ENCODE assay signal across 11 cellular contexts in the genomic region with DNA sequence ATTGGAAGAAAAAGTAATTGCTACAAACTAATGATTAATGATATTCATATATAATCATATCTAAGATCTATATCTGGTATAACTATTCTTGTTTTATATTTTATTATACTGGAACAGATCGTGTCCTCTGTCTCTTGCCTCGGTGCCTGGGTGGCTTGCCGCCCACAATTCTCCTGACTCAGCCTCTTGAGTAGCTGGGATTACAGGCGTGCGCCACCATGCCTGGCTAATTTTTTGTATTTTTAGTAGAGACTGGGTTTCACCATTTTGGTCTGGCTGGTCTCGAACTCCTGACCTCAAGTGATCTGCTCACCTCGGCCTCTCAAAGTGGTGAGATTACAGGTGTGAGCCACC. TPM values are rescaled to one million over a fixed set of nuclear protein-coding genes. Genes with fewer than 3 reads are reported as not detected.
DNase-seq lines count a peak whose midpoint lies in the region; ATAC-seq, FAIRE-seq and TF ChIP-seq lines count a peak whose summit lies in the region.
"Not testable (repeated sequence)": the region's sequence is repeated elsewhere in the genome, so short reads cannot be mapped to it uniquely, and the experiment has no call there.
"Had no signal": no experiment of that assay in that cellular context is flagged by ENCODE, and none has a peak within 500 bp of the region (broad histone marks: within the 10 kb centered on the region; RNA-seq: fewer than 3 reads in every experiment).

No MANE protein-coding gene starts in this region.

- not testable (repeated sequence) for H3K36me3 ChIP-seq in BLaER1; SK-N-MC (ENCODE audit: insufficient read depth, low read length); HepG2 (replicated peaks in 1 of 2; ENCODE audit: control insufficient read depth in 1 of 2, insufficient read depth in 2 of 2, low read length in 2 of 2); neural cell (ENCODE audit: insufficient read depth, low read length)
- H3K36me3 ChIP-seq in PC-9 (ENCODE audit: low read depth) = peaks cover 15% of the 10 kb centered on the region; the same call in 1 of the 2 replicates

- TF ChIP-seq EP300 in HepG2 (IDR thresholded peaks at IDR 0.05; ENCODE audit: low read depth in 2 of 2, low read length in 2 of 2); HepG2 (CRISPR knock-in tag; IDR thresholded peaks at IDR 0.05; ENCODE audit: borderline replicate concordance); neural cell (conservative IDR thresholded peaks at IDR 0.05; ENCODE audit: poor library complexity, severe bottlenecking): not testable (repeated sequence)

- H3K9me3 Mint-ChIP-seq in Calu3 (ENCODE audit: low read depth, unreplicated experiment) = not testable (repeated sequence)

- FAIRE-seq in HepG2 (lab: Jason Lieb, UNC) = not testable (repeated sequence)

- DNase-seq in Calu3; PC-9; SK-N-MC (ENCODE audit: low read depth, low spot score); HepG2 (ENCODE audit: low spot score): not testable (repeated sequence)

- BruUV-seq in Calu3 (replicated peaks; lab: Mats Ljungman, UMichigan); PC-9 (replicated peaks; lab: Mats Ljungman, UMichigan); HepG2 (replicated peaks; lab: Mats Ljungman, UMichigan): not testable (repeated sequence)

- H2AFZ ChIP-seq in PC-9; HepG2 (ENCODE audit: low read length); neural cell (ENCODE audit: low read depth, low read length): not testable (repeated sequence)

- H3K9me3 ChIP-seq in BLaER1; PC-9 (ENCODE audit: insufficient read depth, low read depth); SK-N-MC (ENCODE audit: low read depth, low read length); HepG2 (ENCODE audit: low read length); neural cell (ENCODE audit: low read length): not testable (repeated sequence)

- not testable (repeated sequence) for H3K27me3 Mint-ChIP-seq in Calu3 (ENCODE audit: unreplicated experiment)

- not testable (repeated sequence) for H3K4me3 Mint-ChIP-seq in Calu3 (ENCODE audit: low read depth, unreplicated experiment)

- H3K4me1 Mint-ChIP-seq in Calu3 (ENCODE audit: low read depth, unreplicated experiment) = not testable (repeated sequence)

- intact Hi-C loops in Calu3 (cut with micrococcal nuclease; ENCODE audit: unreplicated experiment) = not testable (repeated sequence)
- intact Hi-C loops in PC-9 (cut with micrococcal nuclease; ENCODE audit: unreplicated experiment) (loop anchor here (5.0 kb wide), 2 partner anchors 64 to 339 kb away; partner anchors contain the start of gene SGF29), HepG2 (cut with micrococcal nuclease; ENCODE audit: unreplicated experiment) (loop anchor here (10.0 kb wide), 1 partner anchor 71 kb away; no protein-coding TSS in a partner anchor)

- WGBS in HepG2 (ENCODE audit: low lambda C conversion rate) = 56% methylated on average over 7 of the region's 7 CpGs

- H3K27ac Mint-ChIP-seq in Calu3 (ENCODE audit: unreplicated experiment) = peak overlapping the region; percentile 33

- H3K27ac ChIP-seq in BLaER1 (peak overlapping the region; percentile 55; the same call in 1 of the 2 replicates), PC-9 (peak overlapping the region; percentile 54), SK-N-MC (peak overlapping the region; percentile 62; the same call in 1 of the 2 replicates)
- not testable (repeated sequence) for H3K27ac ChIP-seq in HepG2 (ENCODE audit: extremely low read length, insufficient read depth, low read length); neural cell (ENCODE audit: low read length)

- H3K4me1 ChIP-seq in BLaER1 (peaks cover 41% of the 10 kb centered on the region), PC-9 (replicated peaks; ENCODE audit: insufficient read depth) (peaks cover 25% of the 10 kb centered on the region), HepG2 (ENCODE audit: insufficient read depth, low read length) (peaks cover 38% of the 10 kb centered on the region)

- not testable (repeated sequence) for H3K4me3 ChIP-seq in BLaER1; PC-9; SK-N-MC; HepG2 (replicated peaks in 1 of 3; ENCODE audit: insufficient read depth in 1 of 3, low read depth in 2 of 3, low read length in 3 of 3); neural cell (ENCODE audit: low read length)

- not testable (repeated sequence) for TF ChIP-seq CTCF in Calu3 (IDR thresholded peaks at IDR 0.05; ENCODE audit: unreplicated experiment); HepG2 (CRISPR knock-in tag; IDR thresholded peaks at IDR 0.05)
- TF ChIP-seq CTCF in PC-9 (conservative IDR thresholded peaks at IDR 0.05) (0 out of 2 replicates have a peak, but pooled peaks have one; percentile 3), neural cell (IDR thresholded peaks at IDR 0.05; ENCODE audit: poor library complexity, severe bottlenecking) (peak; percentile 5)

- H3K79me2 ChIP-seq in PC-9 (ENCODE audit: low read depth) = peaks cover 26% of the 10 kb centered on the region
- not testable (repeated sequence) for H3K79me2 ChIP-seq in HepG2 (ENCODE audit: insufficient read depth, low read length); neural cell (replicated peaks; ENCODE audit: insufficient read depth, low read length)

- peaks cover 20% of the 10 kb centered on the region for H3K36me3 Mint-ChIP-seq in Calu3 (ENCODE audit: insufficient read depth, unreplicated experiment)

- POLR2A ChIA-PET in PC-9 (lab: Charles Lee; ENCODE audit: unreplicated experiment) = not testable (repeated sequence)
- POLR2A ChIA-PET in HepG2 (lab: Yijun Ruan, JAX) = interaction anchor here (3.7 kb wide), 1 partner anchor 19 kb away, joined by 20 read pairs; the partner anchor contains the start of gene SULT1A2

- not testable (repeated sequence) for TF ChIP-seq POLR2A in HepG2 (IDR thresholded peaks at IDR 0.05; ENCODE audit: insufficient read depth in 1 of 2, low read depth in 2 of 2, low read length in 2 of 2)

- not testable (repeated sequence) for H3K9ac ChIP-seq in BLaER1; SK-N-MC (ENCODE audit: insufficient read length); HepG2 (ENCODE audit: insufficient read depth, low read depth, low read length); neural cell (ENCODE audit: low read length)

- not testable (repeated sequence) for TF ChIP-seq RAD21 in HepG2 (CRISPR knock-in tag; IDR thresholded peaks at IDR 0.05); neural cell (conservative IDR thresholded peaks at IDR 0.05)

- in situ Hi-C loops in HepG2 (cut with HindIII; ENCODE audit: extremely low pct_ligation_motif_present, low pct_unique_long_range_greater_than_20kb) = not testable (repeated sequence)

- CTCF ChIA-PET in Calu3 (lab: Charles Lee) = interaction anchor here (0.6 kb wide), 1 partner anchor 58 kb away, joined by 4 read pairs; no protein-coding TSS in a partner anchor
- CTCF ChIA-PET in PC-9 (lab: Charles Lee) = interaction anchor here (1.1 kb wide), 1 partner anchor 18 kb away, joined by 4 read pairs; no protein-coding TSS in a partner anchor
- CTCF ChIA-PET in HepG2 (lab: Yijun Ruan, JAX; ENCODE audit: low intra/inter-chr PET ratio, low total read pairs) = interaction anchor here (1.2 kb wide), 1 partner anchor 18 kb away, joined by 5 read pairs; no protein-coding TSS in a partner anchor

- not testable (repeated sequence) for H4K20me1 ChIP-seq in BLaER1; PC-9 (ENCODE audit: insufficient read depth); HepG2 (ENCODE audit: insufficient read depth, low read length); neural cell (ENCODE audit: insufficient read depth)

- H3F3A ChIP-seq in PC-9 (ENCODE audit: insufficient read depth, low read depth) = peaks cover 42% of the 10 kb centered on the region
- not testable (repeated sequence) for H3F3A ChIP-seq in neural cell (ENCODE audit: insufficient read depth, low read length, poor library complexity, severe bottlenecking)

- not testable (repeated sequence) for ATAC-seq in HepG2

- not testable (repeated sequence) for H3K9me2 ChIP-seq in PC-9 (ENCODE audit: insufficient read depth); neural cell (ENCODE audit: insufficient read depth, low read length)

- H3K4me2 ChIP-seq in BLaER1 (peak overlapping the region; percentile 74), PC-9 (peak overlapping the region; percentile 31; the same call in 1 of the 2 replicates)
- H3K4me2 ChIP-seq in HepG2 (ENCODE audit: low read depth, low read length); neural cell (ENCODE audit: low read length): not testable (repeated sequence)

- not testable (repeated sequence) for H3K27me3 ChIP-seq in BLaER1; PC-9 (ENCODE audit: insufficient read depth, low read depth); HepG2 (ENCODE audit: control insufficient read depth in 1 of 2, insufficient read depth in 2 of 2, low read length in 2 of 2); neural cell (ENCODE audit: insufficient read depth, low read depth, low read length)

RNA-seq across cellular contexts. Expression of gene SULT1A1, which starts 6.4 kb away (rescaled TPM):
- total RNA-seq in Calu3 (2022) (14.0 and 15.0 TPM in 2 replicates), PC-9 (2021) (82.0 and 98.8 TPM in 2 replicates), HepG2 (2016; rRNA removed; fragmentation: Illumina TruSeq; extraction: Trizol) (147 and 174 TPM in 2 replicates)
- 53.8 and 58.2 TPM in 2 replicates for total RNA-seq in HepG2 (2016; cell fraction: cytosol; rRNA removed; fragmentation: Illumina TruSeq; extraction: Trizol; ENCODE audit: low read depth)
- 157 and 177 TPM in 2 replicates for total RNA-seq in HepG2 (2016; cell fraction: insoluble cytoplasmic fraction; rRNA removed; fragmentation: Illumina TruSeq; extraction: Trizol)
- 56.7 and 63.7 TPM in 2 replicates for total RNA-seq in HepG2 (2016; cell fraction: membrane; rRNA removed; fragmentation: Illumina TruSeq; extraction: Trizol)
- total RNA-seq in HepG2 (2016; cell fraction: nucleus; rRNA removed; fragmentation: Illumina TruSeq; extraction: Trizol) = 55.4 and 59.6 TPM in 2 replicates
- polyA plus RNA-seq in HepG2 (2011; rRNA removed) (114 and 117 TPM in 2 replicates), neural cell (not detected in 2 replicates)
- 87.7 and 112 TPM in 2 replicates for polyA plus RNA-seq in HepG2 (2011; cell fraction: cytosol; rRNA removed)
- polyA plus RNA-seq in HepG2 (2011; cell fraction: nucleus; rRNA removed) = 78.9 and 79.1 TPM in 2 replicates
- polyA plus RNA-seq in HepG2 (2012) = 97.2 and 132 TPM in 2 replicates
- 63.2 and 71.4 TPM in 2 replicates for polyA plus RNA-seq in HepG2 (2016; cell fraction: cytosol; fragmentation: Illumina TruSeq; extraction: Trizol; ENCODE audit: low read depth)
- polyA plus RNA-seq in HepG2 (2016; cell fraction: insoluble cytoplasmic fraction; fragmentation: Illumina TruSeq; extraction: Trizol; ENCODE audit: low read depth) = 204 and 206 TPM in 2 replicates
- polyA plus RNA-seq in HepG2 (2016; cell fraction: membrane; fragmentation: Illumina TruSeq; extraction: Trizol; ENCODE audit: low read depth) = 50.8 and 59.5 TPM in 2 replicates
- polyA plus RNA-seq in HepG2 (2016; cell fraction: nucleus; fragmentation: Illumina TruSeq; extraction: Trizol; ENCODE audit: insufficient read depth, low read depth) = 122 and 123 TPM in 2 replicates
- polyA minus RNA-seq in HepG2 (2011; rRNA and poly(A)+ RNA removed; ENCODE audit: low replicate concordance) = 18.9 and 75.8 TPM in 2 replicates
- 33.0 and 38.4 TPM in 2 replicates for polyA minus RNA-seq in HepG2 (2011; cell fraction: cytosol; rRNA and poly(A)+ RNA removed)
- 20.5 and 29.8 TPM in 2 replicates for polyA minus RNA-seq in HepG2 (2011; cell fraction: nucleus; rRNA and poly(A)+ RNA removed)
- polyA minus RNA-seq in neural cell = not detected in 2 replicates

RNA-seq across cellular contexts. Expression of gene SULT1A2, which starts 19.4 kb away (rescaled TPM):
- total RNA-seq in Calu3 (2022) = 1.9 and 2.5 TPM in 2 replicates
- total RNA-seq in PC-9 (2021) = 21.8 and 23.0 TPM in 2 replicates
- total RNA-seq in HepG2 (2016; rRNA removed; fragmentation: Illumina TruSeq; extraction: Trizol) = 34.2 and 35.2 TPM in 2 replicates
- total RNA-seq in HepG2 (2016; cell fraction: cytosol; rRNA removed; fragmentation: Illumina TruSeq; extraction: Trizol; ENCODE audit: low read depth) = 19.8 and 21.5 TPM in 2 replicates
- 36.3 and 38.2 TPM in 2 replicates for total RNA-seq in HepG2 (2016; cell fraction: insoluble cytoplasmic fraction; rRNA removed; fragmentation: Illumina TruSeq; extraction: Trizol)
- 19.3 and 19.9 TPM in 2 replicates for total RNA-seq in HepG2 (2016; cell fraction: membrane; rRNA removed; fragmentation: Illumina TruSeq; extraction: Trizol)
- 23.5 and 24.0 TPM in 2 replicates for total RNA-seq in HepG2 (2016; cell fraction: nucleus; rRNA removed; fragmentation: Illumina TruSeq; extraction: Trizol)
- 32.9 and 33.0 TPM in 2 replicates for polyA plus RNA-seq in HepG2 (2011; rRNA removed)
- 14.0 and 21.3 TPM in 2 replicates for polyA plus RNA-seq in HepG2 (2011; cell fraction: cytosol; rRNA removed)
- 86.1 and 93.8 TPM in 2 replicates for polyA plus RNA-seq in HepG2 (2011; cell fraction: nucleus; rRNA removed)
- 18.7 and 23.6 TPM in 2 replicates for polyA plus RNA-seq in HepG2 (2012)
- 18.2 and 18.9 TPM in 2 replicates for polyA plus RNA-seq in HepG2 (2016; cell fraction: cytosol; fragmentation: Illumina TruSeq; extraction: Trizol; ENCODE audit: low read depth)
- polyA plus RNA-seq in HepG2 (2016; cell fraction: insoluble cytoplasmic fraction; fragmentation: Illumina TruSeq; extraction: Trizol; ENCODE audit: low read depth) = 33.4 and 34.7 TPM in 2 replicates
- 14.3 and 21.1 TPM in 2 replicates for polyA plus RNA-seq in HepG2 (2016; cell fraction: membrane; fragmentation: Illumina TruSeq; extraction: Trizol; ENCODE audit: low read depth)
- 56.7 and 59.1 TPM in 2 replicates for polyA plus RNA-seq in HepG2 (2016; cell fraction: nucleus; fragmentation: Illumina TruSeq; extraction: Trizol; ENCODE audit: insufficient read depth, low read depth)
- 2.7 and 14.8 TPM in 2 replicates for polyA minus RNA-seq in HepG2 (2011; rRNA and poly(A)+ RNA removed; ENCODE audit: low replicate concordance)
- polyA minus RNA-seq in HepG2 (2011; cell fraction: cytosol; rRNA and poly(A)+ RNA removed) = 5.5 and 6.4 TPM in 2 replicates
- polyA minus RNA-seq in HepG2 (2011; cell fraction: nucleus; rRNA and poly(A)+ RNA removed) = 14.0 and 15.7 TPM in 2 replicates
- polyA plus RNA-seq in neural cell = not detected in 2 replicates
- polyA minus RNA-seq in neural cell = not detected in 2 replicates
- total RNA-seq: HT1080, IMR-90 had no signal
- polyA plus RNA-seq: BJ had no signal

RNA-seq across cellular contexts. Expression of gene NPIPB8, which starts 21.7 kb away (rescaled TPM):
- total RNA-seq in Calu3 (2022) (1.2 and 1.8 TPM in 2 replicates), PC-9 (2021) (2.2 and 4.1 TPM in 2 replicates), HepG2 (2016; rRNA removed; fragmentation: Illumina TruSeq; extraction: Trizol) (0.49 TPM in 1 of 2 replicates, not detected in the other)
- total RNA-seq in HepG2 (2016; cell fraction: cytosol; rRNA removed; fragmentation: Illumina TruSeq; extraction: Trizol; ENCODE audit: low read depth) = not detected in 2 replicates
- 0.82 TPM in 1 of 2 replicates, not detected in the other for total RNA-seq in HepG2 (2016; cell fraction: insoluble cytoplasmic fraction; rRNA removed; fragmentation: Illumina TruSeq; extraction: Trizol)
- not detected in 2 replicates for total RNA-seq in HepG2 (2016; cell fraction: membrane; rRNA removed; fragmentation: Illumina TruSeq; extraction: Trizol)
- 1.8 and 2.2 TPM in 2 replicates for total RNA-seq in HepG2 (2016; cell fraction: nucleus; rRNA removed; fragmentation: Illumina TruSeq; extraction: Trizol)
- polyA plus RNA-seq in HepG2 (2011; rRNA removed) (2.3 and 2.9 TPM in 2 replicates), neural cell (not detected in 2 replicates)
- polyA plus RNA-seq in HepG2 (2011; cell fraction: cytosol; rRNA removed) = not detected in 2 replicates
- polyA plus RNA-seq in HepG2 (2011; cell fraction: nucleus; rRNA removed) = 1.3 and 2.4 TPM in 2 replicates
- 0.71 and 2.0 TPM in 2 replicates for polyA plus RNA-seq in HepG2 (2012)
- not detected in 2 replicates for polyA plus RNA-seq in HepG2 (2016; cell fraction: cytosol; fragmentation: Illumina TruSeq; extraction: Trizol; ENCODE audit: low read depth)
- polyA plus RNA-seq in HepG2 (2016; cell fraction: insoluble cytoplasmic fraction; fragmentation: Illumina TruSeq; extraction: Trizol; ENCODE audit: low read depth) = not detected in 2 replicates
- not detected in 2 replicates for polyA plus RNA-seq in HepG2 (2016; cell fraction: membrane; fragmentation: Illumina TruSeq; extraction: Trizol; ENCODE audit: low read depth)
- polyA plus RNA-seq in HepG2 (2016; cell fraction: nucleus; fragmentation: Illumina TruSeq; extraction: Trizol; ENCODE audit: insufficient read depth, low read depth) = 5.4 and 6.5 TPM in 2 replicates
- 0.63 and 3.7 TPM in 2 replicates for polyA minus RNA-seq in HepG2 (2011; rRNA and poly(A)+ RNA removed; ENCODE audit: low replicate concordance)
- not detected in 2 replicates for polyA minus RNA-seq in HepG2 (2011; cell fraction: cytosol; rRNA and poly(A)+ RNA removed)
- polyA minus RNA-seq in HepG2 (2011; cell fraction: nucleus; rRNA and poly(A)+ RNA removed) = 3.6 and 6.1 TPM in 2 replicates
- polyA minus RNA-seq in neural cell = 1.7 TPM in 1 of 2 replicates, not detected in the other
- total RNA-seq: HT1080, IMR-90, K562 had no signal
- polyA plus RNA-seq: BJ, GM23338, IMR-90 had no signal
